In the genomic region with DNA sequence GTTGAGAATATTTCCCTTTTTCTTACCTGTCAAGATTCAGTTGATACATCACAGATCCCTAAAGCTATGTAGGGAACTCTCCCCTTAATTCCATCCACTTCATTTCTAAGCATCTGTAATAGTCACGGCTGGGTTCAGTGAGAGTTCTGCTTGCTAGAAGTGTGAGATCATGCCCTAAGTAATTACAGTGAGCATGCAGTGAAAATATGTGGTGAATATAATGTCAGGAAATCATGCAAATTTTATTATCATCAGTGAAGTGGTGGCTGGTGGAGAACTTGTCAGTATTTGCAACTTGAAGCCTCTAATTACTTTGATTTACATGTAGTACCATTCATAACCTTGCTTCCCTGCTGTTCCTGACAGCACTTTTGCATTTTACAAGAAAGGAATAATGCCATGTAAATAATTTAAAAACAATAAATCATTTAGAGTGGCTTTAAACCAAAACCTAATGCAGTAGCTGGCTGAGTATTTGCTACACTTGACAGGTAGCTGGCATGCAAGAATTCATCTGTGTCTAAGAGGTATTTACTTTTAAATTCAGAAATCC, we compare ENCODE assay signal across 1 cellular context.
TF ChIP-seq lines count a peak whose summit lies in the region.

No MANE protein-coding gene starts in this region.

TF ChIP-seq in SK-N-SH, 30 proteins besides CTCF, POLR2A, EP300 and RAD21 (continued from another document):
- TF ChIP-seq, protein P1, sequence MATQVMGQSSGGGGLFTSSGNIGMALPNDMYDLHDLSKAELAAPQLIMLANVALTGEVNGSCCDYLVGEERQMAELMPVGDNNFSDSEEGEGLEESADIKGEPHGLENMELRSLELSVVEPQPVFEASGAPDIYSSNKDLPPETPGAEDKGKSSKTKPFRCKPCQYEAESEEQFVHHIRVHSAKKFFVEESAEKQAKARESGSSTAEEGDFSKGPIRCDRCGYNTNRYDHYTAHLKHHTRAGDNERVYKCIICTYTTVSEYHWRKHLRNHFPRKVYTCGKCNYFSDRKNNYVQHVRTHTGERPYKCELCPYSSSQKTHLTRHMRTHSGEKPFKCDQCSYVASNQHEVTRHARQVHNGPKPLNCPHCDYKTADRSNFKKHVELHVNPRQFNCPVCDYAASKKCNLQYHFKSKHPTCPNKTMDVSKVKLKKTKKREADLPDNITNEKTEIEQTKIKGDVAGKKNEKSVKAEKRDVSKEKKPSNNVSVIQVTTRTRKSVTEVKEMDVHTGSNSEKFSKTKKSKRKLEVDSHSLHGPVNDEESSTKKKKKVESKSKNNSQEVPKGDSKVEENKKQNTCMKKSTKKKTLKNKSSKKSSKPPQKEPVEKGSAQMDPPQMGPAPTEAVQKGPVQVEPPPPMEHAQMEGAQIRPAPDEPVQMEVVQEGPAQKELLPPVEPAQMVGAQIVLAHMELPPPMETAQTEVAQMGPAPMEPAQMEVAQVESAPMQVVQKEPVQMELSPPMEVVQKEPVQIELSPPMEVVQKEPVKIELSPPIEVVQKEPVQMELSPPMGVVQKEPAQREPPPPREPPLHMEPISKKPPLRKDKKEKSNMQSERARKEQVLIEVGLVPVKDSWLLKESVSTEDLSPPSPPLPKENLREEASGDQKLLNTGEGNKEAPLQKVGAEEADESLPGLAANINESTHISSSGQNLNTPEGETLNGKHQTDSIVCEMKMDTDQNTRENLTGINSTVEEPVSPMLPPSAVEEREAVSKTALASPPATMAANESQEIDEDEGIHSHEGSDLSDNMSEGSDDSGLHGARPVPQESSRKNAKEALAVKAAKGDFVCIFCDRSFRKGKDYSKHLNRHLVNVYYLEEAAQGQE (IDR thresholded peaks at IDR 0.05; ENCODE audit: low read depth, low read length): no peak
- TF ChIP-seq ELF1 (IDR thresholded peaks at IDR 0.05): no peak
- peak; percentile 38; the same call in 1 of the 2 replicates for TF ChIP-seq RXRA (IDR thresholded peaks at IDR 0.05; ENCODE audit: borderline replicate concordance, low read depth)
- TF ChIP-seq CHD2 (IDR thresholded peaks at IDR 0.05; ENCODE audit: low read length, partially characterized antibody): no peak
- TF ChIP-seq NFIC (IDR thresholded peaks at IDR 0.05; ENCODE audit: borderline replicate concordance): no peak
- TF ChIP-seq, protein P2, sequence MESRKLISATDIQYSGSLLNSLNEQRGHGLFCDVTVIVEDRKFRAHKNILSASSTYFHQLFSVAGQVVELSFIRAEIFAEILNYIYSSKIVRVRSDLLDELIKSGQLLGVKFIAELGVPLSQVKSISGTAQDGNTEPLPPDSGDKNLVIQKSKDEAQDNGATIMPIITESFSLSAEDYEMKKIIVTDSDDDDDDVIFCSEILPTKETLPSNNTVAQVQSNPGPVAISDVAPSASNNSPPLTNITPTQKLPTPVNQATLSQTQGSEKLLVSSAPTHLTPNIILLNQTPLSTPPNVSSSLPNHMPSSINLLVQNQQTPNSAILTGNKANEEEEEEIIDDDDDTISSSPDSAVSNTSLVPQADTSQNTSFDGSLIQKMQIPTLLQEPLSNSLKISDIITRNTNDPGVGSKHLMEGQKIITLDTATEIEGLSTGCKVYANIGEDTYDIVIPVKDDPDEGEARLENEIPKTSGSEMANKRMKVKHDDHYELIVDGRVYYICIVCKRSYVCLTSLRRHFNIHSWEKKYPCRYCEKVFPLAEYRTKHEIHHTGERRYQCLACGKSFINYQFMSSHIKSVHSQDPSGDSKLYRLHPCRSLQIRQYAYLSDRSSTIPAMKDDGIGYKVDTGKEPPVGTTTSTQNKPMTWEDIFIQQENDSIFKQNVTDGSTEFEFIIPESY (IDR thresholded peaks at IDR 0.05; ENCODE audit: borderline replicate concordance, low read depth): no peak
- TF ChIP-seq, protein P3, sequence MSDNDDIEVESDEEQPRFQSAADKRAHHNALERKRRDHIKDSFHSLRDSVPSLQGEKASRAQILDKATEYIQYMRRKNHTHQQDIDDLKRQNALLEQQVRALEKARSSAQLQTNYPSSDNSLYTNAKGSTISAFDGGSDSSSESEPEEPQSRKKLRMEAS (IDR thresholded peaks at IDR 0.05; ENCODE audit: low read depth): no peak
- TF ChIP-seq, protein P4, sequence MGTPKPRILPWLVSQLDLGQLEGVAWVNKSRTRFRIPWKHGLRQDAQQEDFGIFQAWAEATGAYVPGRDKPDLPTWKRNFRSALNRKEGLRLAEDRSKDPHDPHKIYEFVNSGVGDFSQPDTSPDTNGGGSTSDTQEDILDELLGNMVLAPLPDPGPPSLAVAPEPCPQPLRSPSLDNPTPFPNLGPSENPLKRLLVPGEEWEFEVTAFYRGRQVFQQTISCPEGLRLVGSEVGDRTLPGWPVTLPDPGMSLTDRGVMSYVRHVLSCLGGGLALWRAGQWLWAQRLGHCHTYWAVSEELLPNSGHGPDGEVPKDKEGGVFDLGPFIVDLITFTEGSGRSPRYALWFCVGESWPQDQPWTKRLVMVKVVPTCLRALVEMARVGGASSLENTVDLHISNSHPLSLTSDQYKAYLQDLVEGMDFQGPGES (IDR thresholded peaks at IDR 0.05; ENCODE audit: low read depth, low read length): no peak
- no peak for TF ChIP-seq FOXM1 (IDR thresholded peaks at IDR 0.05; ENCODE audit: low read depth)
- no peak for TF ChIP-seq TEAD4 (IDR thresholded peaks at IDR 0.05; ENCODE audit: borderline replicate concordance, insufficient read depth)
- no peak for TF ChIP-seq EZH2phosphoT487 (IDR thresholded peaks at IDR 0.05; ENCODE audit: borderline replicate concordance, low read depth)
- TF ChIP-seq, protein P5, sequence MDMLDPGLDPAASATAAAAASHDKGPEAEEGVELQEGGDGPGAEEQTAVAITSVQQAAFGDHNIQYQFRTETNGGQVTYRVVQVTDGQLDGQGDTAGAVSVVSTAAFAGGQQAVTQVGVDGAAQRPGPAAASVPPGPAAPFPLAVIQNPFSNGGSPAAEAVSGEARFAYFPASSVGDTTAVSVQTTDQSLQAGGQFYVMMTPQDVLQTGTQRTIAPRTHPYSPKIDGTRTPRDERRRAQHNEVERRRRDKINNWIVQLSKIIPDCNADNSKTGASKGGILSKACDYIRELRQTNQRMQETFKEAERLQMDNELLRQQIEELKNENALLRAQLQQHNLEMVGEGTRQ (IDR thresholded peaks at IDR 0.05; ENCODE audit: borderline replicate concordance, low read depth, low read length): no peak
- TF ChIP-seq SMC3 (IDR thresholded peaks at IDR 0.05; ENCODE audit: low read depth, low read length): no peak
- no peak for TF ChIP-seq FOSL2 (IDR thresholded peaks at IDR 0.05; ENCODE audit: borderline replicate concordance, low read depth)
- TF ChIP-seq GATA2 (CRISPR knock-in tag; IDR thresholded peaks at IDR 0.05): no peak
- TF ChIP-seq NRF1 (IDR thresholded peaks at IDR 0.05; ENCODE audit: low read depth, low read length): no peak
- TF ChIP-seq RCOR1 (IDR thresholded peaks at IDR 0.05; ENCODE audit: low read length): no peak
- TF ChIP-seq TAF1 (IDR thresholded peaks at IDR 0.05; ENCODE audit: borderline replicate concordance, low read depth, low read length): no peak
- TF ChIP-seq SIN3A (IDR thresholded peaks at IDR 0.05; ENCODE audit: borderline replicate concordance, low read depth, low read length): no peak
- TF ChIP-seq MEF2A (IDR thresholded peaks at IDR 0.05; ENCODE audit: borderline replicate concordance, low read depth): no peak
- TF ChIP-seq RFX5 (IDR thresholded peaks at IDR 0.05; ENCODE audit: low read length): no peak
- no peak for TF ChIP-seq FOXJ3 (CRISPR knock-in tag; IDR thresholded peaks at IDR 0.05)
- TF ChIP-seq, protein P6, sequence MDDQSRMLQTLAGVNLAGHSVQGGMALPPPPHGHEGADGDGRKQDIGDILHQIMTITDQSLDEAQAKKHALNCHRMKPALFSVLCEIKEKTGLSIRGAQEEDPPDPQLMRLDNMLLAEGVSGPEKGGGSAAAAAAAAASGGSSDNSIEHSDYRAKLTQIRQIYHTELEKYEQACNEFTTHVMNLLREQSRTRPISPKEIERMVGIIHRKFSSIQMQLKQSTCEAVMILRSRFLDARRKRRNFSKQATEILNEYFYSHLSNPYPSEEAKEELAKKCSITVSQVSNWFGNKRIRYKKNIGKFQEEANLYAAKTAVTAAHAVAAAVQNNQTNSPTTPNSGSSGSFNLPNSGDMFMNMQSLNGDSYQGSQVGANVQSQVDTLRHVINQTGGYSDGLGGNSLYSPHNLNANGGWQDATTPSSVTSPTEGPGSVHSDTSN (IDR thresholded peaks at IDR 0.05): peak; percentile 47
